ENCODE assay signal across 2 cellular contexts in genomic region chr9:106149956-106150355, GRCh38.
TF ChIP-seq lines count a peak whose summit lies in the region.

No MANE protein-coding gene starts in this region.

TF ChIP-seq in liver, 16 proteins besides CTCF, POLR2A, EP300 and RAD21 (continued from another document):
- peak; percentile 41 for TF ChIP-seq ZBTB33 (IDR thresholded peaks at IDR 0.05)
- peak; percentile 22 for TF ChIP-seq MAX (IDR thresholded peaks at IDR 0.05)
- TF ChIP-seq JUND (IDR thresholded peaks at IDR 0.05) = peak in 1 of 2 donors; percentile 10
- peak in 1 of 2 donors; percentile 63 for TF ChIP-seq RXRA (IDR thresholded peaks at IDR 0.05)
- peak; percentile 91 for TF ChIP-seq FOXA1 (IDR thresholded peaks at IDR 0.05)
- TF ChIP-seq, protein P1, sequence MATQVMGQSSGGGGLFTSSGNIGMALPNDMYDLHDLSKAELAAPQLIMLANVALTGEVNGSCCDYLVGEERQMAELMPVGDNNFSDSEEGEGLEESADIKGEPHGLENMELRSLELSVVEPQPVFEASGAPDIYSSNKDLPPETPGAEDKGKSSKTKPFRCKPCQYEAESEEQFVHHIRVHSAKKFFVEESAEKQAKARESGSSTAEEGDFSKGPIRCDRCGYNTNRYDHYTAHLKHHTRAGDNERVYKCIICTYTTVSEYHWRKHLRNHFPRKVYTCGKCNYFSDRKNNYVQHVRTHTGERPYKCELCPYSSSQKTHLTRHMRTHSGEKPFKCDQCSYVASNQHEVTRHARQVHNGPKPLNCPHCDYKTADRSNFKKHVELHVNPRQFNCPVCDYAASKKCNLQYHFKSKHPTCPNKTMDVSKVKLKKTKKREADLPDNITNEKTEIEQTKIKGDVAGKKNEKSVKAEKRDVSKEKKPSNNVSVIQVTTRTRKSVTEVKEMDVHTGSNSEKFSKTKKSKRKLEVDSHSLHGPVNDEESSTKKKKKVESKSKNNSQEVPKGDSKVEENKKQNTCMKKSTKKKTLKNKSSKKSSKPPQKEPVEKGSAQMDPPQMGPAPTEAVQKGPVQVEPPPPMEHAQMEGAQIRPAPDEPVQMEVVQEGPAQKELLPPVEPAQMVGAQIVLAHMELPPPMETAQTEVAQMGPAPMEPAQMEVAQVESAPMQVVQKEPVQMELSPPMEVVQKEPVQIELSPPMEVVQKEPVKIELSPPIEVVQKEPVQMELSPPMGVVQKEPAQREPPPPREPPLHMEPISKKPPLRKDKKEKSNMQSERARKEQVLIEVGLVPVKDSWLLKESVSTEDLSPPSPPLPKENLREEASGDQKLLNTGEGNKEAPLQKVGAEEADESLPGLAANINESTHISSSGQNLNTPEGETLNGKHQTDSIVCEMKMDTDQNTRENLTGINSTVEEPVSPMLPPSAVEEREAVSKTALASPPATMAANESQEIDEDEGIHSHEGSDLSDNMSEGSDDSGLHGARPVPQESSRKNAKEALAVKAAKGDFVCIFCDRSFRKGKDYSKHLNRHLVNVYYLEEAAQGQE (IDR thresholded peaks at IDR 0.05) = no peak
- TF ChIP-seq TAF1 (conservative IDR thresholded peaks at IDR 0.05) = no peak
- peak; percentile 15 for TF ChIP-seq SP1 (IDR thresholded peaks at IDR 0.05)
- TF ChIP-seq GABPA (IDR thresholded peaks at IDR 0.05 in 1 of 2, conservative IDR thresholded peaks at IDR 0.05 in 1 of 2) = no peak
- TF ChIP-seq NR2F2 (IDR thresholded peaks at IDR 0.05) = no peak
- peak; percentile 21 for TF ChIP-seq HNF4G (IDR thresholded peaks at IDR 0.05)

TF ChIP-seq in HepG2, 621 proteins besides CTCF, POLR2A, EP300 and RAD21 (continued from another document):
- no peak for TF ChIP-seq ZBTB2 (CRISPR knock-in tag; IDR thresholded peaks at IDR 0.05; ENCODE audit: low read depth)
- no peak for TF ChIP-seq SMAD9 (CRISPR knock-in tag; IDR thresholded peaks at IDR 0.05)
- no peak for TF ChIP-seq PAX8 (CRISPR knock-in tag; IDR thresholded peaks at IDR 0.05; ENCODE audit: borderline replicate concordance)
- no peak for TF ChIP-seq TCF7 (IDR thresholded peaks at IDR 0.05; ENCODE audit: low read depth)
- TF ChIP-seq ZNF543 (CRISPR knock-in tag; IDR thresholded peaks at IDR 0.05) = no peak
